ENCODE assay signal across 1 cellular context in the genomic region with DNA sequence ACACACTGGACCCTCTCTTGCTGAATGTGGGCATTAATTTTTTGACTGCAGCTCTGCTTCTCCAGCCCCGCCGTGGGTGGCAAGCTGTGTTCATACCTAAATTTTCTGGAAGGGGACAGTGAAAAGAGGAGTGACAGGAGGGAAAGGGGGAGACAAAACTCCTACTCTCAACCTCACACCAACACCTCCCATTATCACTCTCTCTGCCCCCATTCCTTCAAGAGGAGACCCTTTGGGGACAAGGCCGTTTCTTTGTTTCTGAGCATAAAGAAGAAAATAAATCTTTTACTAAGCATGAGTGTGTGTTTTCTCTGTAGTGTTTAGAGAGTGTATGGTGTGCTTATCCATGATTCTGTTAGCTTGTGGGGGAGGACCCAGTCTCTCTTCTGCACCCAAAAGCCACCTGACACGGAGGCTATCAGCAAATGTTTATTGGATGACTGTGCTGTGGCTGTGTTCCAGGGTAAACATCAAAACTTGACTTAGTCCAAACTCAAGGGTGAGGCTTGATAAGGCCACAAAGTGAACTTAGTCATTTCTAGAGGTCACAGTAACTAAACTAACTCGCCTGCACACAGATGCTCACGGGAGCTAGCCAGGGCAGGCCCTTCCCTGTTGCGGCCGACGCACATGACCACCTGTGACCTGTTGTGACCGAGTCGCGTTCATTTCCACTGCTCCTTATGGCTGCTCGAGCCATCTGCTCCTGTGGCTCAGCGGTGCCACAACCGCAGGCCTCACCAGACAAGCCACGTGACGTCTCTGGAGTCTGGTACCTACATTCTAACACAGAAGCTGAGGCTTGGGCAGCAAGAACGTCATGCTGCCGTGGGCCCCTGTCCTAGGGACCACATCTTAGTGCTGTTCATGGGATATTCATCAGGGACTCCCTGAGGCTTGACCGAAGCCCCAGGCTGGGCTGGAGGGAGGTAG.
TF ChIP-seq lines count a peak whose summit lies in the region.

No MANE protein-coding gene starts in this region.

TF ChIP-seq in HepG2, 621 proteins besides CTCF, POLR2A, EP300 and RAD21 (continued from another document):
- TF ChIP-seq NONO (IDR thresholded peaks at IDR 0.05) (no peak), NONO (CRISPR knock-in tag; conservative IDR thresholded peaks at IDR 0.05) (0 out of 2 replicates have a peak, but pooled peaks have one; percentile 27), SOX5 (CRISPR knock-in tag; IDR thresholded peaks at IDR 0.05; ENCODE audit: borderline replicate concordance) (peak; percentile 86), LCORL (IDR thresholded peaks at IDR 0.05) (no peak; the same call in 1 of the 2 replicates), LCORL (CRISPR knock-in tag; IDR thresholded peaks at IDR 0.05) (peak; percentile 69; the same call in 1 of the 2 replicates), U2AF1 (optimal IDR thresholded peaks at IDR 0.05; ENCODE audit: low read depth, low read length) (no peak), ZNF431 (CRISPR knock-in tag; IDR thresholded peaks at IDR 0.05; ENCODE audit: borderline replicate concordance, low read depth) (0 out of 2 replicates have a peak, but pooled peaks have one; percentile 52), ZNF253 (CRISPR knock-in tag; IDR thresholded peaks at IDR 0.05; ENCODE audit: borderline replicate concordance) (no peak), ESRRA (CRISPR knock-in tag; IDR thresholded peaks at IDR 0.05; ENCODE audit: low read depth) (peak; percentile 79), NFYB (CRISPR knock-in tag; IDR thresholded peaks at IDR 0.05) (peak; percentile 33; the same call in 1 of the 2 replicates), JUNB (CRISPR knock-in tag; IDR thresholded peaks at IDR 0.05; ENCODE audit: borderline replicate concordance) (peak; percentile 92), SAFB2 (CRISPR knock-in tag; IDR thresholded peaks at IDR 0.05; ENCODE audit: borderline replicate concordance, low read depth) (no peak)
- TF ChIP-seq, protein P1, sequence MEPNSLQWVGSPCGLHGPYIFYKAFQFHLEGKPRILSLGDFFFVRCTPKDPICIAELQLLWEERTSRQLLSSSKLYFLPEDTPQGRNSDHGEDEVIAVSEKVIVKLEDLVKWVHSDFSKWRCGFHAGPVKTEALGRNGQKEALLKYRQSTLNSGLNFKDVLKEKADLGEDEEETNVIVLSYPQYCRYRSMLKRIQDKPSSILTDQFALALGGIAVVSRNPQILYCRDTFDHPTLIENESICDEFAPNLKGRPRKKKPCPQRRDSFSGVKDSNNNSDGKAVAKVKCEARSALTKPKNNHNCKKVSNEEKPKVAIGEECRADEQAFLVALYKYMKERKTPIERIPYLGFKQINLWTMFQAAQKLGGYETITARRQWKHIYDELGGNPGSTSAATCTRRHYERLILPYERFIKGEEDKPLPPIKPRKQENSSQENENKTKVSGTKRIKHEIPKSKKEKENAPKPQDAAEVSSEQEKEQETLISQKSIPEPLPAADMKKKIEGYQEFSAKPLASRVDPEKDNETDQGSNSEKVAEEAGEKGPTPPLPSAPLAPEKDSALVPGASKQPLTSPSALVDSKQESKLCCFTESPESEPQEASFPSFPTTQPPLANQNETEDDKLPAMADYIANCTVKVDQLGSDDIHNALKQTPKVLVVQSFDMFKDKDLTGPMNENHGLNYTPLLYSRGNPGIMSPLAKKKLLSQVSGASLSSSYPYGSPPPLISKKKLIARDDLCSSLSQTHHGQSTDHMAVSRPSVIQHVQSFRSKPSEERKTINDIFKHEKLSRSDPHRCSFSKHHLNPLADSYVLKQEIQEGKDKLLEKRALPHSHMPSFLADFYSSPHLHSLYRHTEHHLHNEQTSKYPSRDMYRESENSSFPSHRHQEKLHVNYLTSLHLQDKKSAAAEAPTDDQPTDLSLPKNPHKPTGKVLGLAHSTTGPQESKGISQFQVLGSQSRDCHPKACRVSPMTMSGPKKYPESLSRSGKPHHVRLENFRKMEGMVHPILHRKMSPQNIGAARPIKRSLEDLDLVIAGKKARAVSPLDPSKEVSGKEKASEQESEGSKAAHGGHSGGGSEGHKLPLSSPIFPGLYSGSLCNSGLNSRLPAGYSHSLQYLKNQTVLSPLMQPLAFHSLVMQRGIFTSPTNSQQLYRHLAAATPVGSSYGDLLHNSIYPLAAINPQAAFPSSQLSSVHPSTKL (CRISPR knock-in tag; IDR thresholded peaks at IDR 0.05), result peak; percentile 92
- TF ChIP-seq, protein P2, sequence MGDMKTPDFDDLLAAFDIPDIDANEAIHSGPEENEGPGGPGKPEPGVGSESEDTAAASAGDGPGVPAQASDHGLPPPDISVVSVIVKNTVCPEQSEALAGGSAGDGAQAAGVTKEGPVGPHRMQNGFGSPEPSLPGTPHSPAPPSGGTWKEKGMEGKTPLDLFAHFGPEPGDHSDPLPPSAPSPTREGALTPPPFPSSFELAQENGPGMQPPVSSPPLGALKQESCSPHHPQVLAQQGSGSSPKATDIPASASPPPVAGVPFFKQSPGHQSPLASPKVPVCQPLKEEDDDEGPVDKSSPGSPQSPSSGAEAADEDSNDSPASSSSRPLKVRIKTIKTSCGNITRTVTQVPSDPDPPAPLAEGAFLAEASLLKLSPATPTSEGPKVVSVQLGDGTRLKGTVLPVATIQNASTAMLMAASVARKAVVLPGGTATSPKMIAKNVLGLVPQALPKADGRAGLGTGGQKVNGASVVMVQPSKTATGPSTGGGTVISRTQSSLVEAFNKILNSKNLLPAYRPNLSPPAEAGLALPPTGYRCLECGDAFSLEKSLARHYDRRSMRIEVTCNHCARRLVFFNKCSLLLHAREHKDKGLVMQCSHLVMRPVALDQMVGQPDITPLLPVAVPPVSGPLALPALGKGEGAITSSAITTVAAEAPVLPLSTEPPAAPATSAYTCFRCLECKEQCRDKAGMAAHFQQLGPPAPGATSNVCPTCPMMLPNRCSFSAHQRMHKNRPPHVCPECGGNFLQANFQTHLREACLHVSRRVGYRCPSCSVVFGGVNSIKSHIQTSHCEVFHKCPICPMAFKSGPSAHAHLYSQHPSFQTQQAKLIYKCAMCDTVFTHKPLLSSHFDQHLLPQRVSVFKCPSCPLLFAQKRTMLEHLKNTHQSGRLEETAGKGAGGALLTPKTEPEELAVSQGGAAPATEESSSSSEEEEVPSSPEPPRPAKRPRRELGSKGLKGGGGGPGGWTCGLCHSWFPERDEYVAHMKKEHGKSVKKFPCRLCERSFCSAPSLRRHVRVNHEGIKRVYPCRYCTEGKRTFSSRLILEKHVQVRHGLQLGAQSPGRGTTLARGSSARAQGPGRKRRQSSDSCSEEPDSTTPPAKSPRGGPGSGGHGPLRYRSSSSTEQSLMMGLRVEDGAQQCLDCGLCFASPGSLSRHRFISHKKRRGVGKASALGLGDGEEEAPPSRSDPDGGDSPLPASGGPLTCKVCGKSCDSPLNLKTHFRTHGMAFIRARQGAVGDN (CRISPR knock-in tag; IDR thresholded peaks at IDR 0.05), result peak; percentile 98
- TF ChIP-seq, protein P3, sequence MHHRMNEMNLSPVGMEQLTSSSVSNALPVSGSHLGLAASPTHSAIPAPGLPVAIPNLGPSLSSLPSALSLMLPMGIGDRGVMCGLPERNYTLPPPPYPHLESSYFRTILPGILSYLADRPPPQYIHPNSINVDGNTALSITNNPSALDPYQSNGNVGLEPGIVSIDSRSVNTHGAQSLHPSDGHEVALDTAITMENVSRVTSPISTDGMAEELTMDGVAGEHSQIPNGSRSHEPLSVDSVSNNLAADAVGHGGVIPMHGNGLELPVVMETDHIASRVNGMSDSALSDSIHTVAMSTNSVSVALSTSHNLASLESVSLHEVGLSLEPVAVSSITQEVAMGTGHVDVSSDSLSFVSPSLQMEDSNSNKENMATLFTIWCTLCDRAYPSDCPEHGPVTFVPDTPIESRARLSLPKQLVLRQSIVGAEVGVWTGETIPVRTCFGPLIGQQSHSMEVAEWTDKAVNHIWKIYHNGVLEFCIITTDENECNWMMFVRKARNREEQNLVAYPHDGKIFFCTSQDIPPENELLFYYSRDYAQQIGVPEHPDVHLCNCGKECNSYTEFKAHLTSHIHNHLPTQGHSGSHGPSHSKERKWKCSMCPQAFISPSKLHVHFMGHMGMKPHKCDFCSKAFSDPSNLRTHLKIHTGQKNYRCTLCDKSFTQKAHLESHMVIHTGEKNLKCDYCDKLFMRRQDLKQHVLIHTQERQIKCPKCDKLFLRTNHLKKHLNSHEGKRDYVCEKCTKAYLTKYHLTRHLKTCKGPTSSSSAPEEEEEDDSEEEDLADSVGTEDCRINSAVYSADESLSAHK (CRISPR knock-in tag; IDR thresholded peaks at IDR 0.05; ENCODE audit: borderline replicate concordance), result peak; percentile 57; the same call in 1 of the 2 replicates
